ENCODE assay signal across 18 cellular contexts in genomic region chr3:140288575-140288974, GRCh38.
DNase-seq lines count a peak whose midpoint lies in the region; ATAC-seq and TF ChIP-seq lines count a peak whose summit lies in the region.
"Had no signal": no experiment of that assay in that cellular context is flagged by ENCODE, and none has a peak within 500 bp of the region (broad histone marks: within the 10 kb centered on the region; RNA-seq: fewer than 3 reads in every experiment).

No MANE protein-coding gene starts in this region.

- peak; percentile 3 for DNase-seq in GM04503 (ENCODE audit: low read depth)
- DNase-seq in RWPE2 (ENCODE audit: low spot score): no peak
- peak; percentile 78 for DNase-seq in fibroblast of mammary gland (ENCODE audit: low read depth)
- no peak for DNase-seq in smooth muscle cell (lab: John Stamatoyannopoulos, UW; ENCODE audit: unreplicated experiment)
- DNase-seq in germinal center (ENCODE audit: low spot score): no peak
- no peak for DNase-seq in occipital lobe (lab: John Stamatoyannopoulos, UW)
- DNase-seq in activated T-cell treated with anti-CD3 and anti-CD28 coated beads, Interleukin-2, amount 50 U/mL, for 1 hour: no peak
- DNase-seq: DMS 273 treated with DMSO at 0.1 percent for 48 hours, EL, Karpas-422, MV-4-11, NCI-H1417 treated with DMSO at 0.1 percent for 48 hours, NCI-H2081, NCI-H524 treated with DMSO at 0.1 percent for 48 hours, RPMI8226 had no signal

- H3K4me3 ChIP-seq in RWPE2 (ENCODE audit: severe bottlenecking) (no peak overlapping the region), fibroblast of mammary gland (ENCODE audit: control insufficient read depth, low read depth, low read length) (no peak overlapping the region), smooth muscle cell (no peak overlapping the region)
- H3K4me3 ChIP-seq: BLaER1, HAP-1, SJSA1 had no signal

- WGBS in smooth muscle cell (ENCODE audit: low lambda C conversion rate): 86% methylated on average over 1 of the region's 1 CpG

- H3F3A ChIP-seq in smooth muscle cell (ENCODE audit: low read depth): peaks cover 5% of the 10 kb centered on the region

- ATAC-seq in RWPE2 (ENCODE audit: low read depth): no peak

- H3K79me2 ChIP-seq in smooth muscle cell (ENCODE audit: low read depth): no peaks in the 10 kb centered on the region

- H3K9me3 ChIP-seq in RWPE2 (ENCODE audit: severe bottlenecking) (no peaks in the 10 kb centered on the region), smooth muscle cell (replicated peaks; ENCODE audit: low read depth) (no peaks in the 10 kb centered on the region)
- H3K9me3 ChIP-seq: BLaER1, HAP-1, SJSA1 had no signal

- no peak overlapping the region for H3K9ac ChIP-seq in smooth muscle cell (ENCODE audit: low read depth)
- H3K9ac ChIP-seq: BLaER1 had no signal

- TF ChIP-seq CTCF in RWPE2 (IDR thresholded peaks at IDR 0.05; ENCODE audit: poor library complexity, severe bottlenecking): no peak
- TF ChIP-seq CTCF in fibroblast of mammary gland (conservative IDR thresholded peaks at IDR 0.05; ENCODE audit: control insufficient read depth, insufficient read depth, low read depth, low read length): no peak
- TF ChIP-seq CTCF in smooth muscle cell (IDR thresholded peaks at IDR 0.05; ENCODE audit: borderline replicate concordance, insufficient read depth, poor library complexity, severe bottlenecking): no peak

- H2AFZ ChIP-seq in smooth muscle cell (ENCODE audit: low read depth): no peak overlapping the region

- H3K27me3 ChIP-seq in RWPE2 (ENCODE audit: insufficient read depth, poor library complexity, severe bottlenecking) (no peaks in the 10 kb centered on the region), smooth muscle cell (ENCODE audit: low read depth) (peaks cover 26% of the 10 kb centered on the region)
- H3K27me3 ChIP-seq: BLaER1, SJSA1 had no signal

- H3K27ac ChIP-seq in RWPE2 (ENCODE audit: poor library complexity, severe bottlenecking) (peak overlapping the region; percentile 86), smooth muscle cell (ENCODE audit: low read depth) (no peak overlapping the region)
- H3K27ac ChIP-seq: BLaER1, SJSA1 had no signal

- H3K4me1 ChIP-seq in RWPE2 (ENCODE audit: insufficient read depth, poor library complexity, severe bottlenecking) (peaks cover 32% of the 10 kb centered on the region), smooth muscle cell (ENCODE audit: low read depth) (peaks cover 9% of the 10 kb centered on the region)
- H3K4me1 ChIP-seq: BLaER1, HAP-1, SJSA1 had no signal

- H3K36me3 ChIP-seq in RWPE2 (ENCODE audit: low read depth) (no peaks in the 10 kb centered on the region), smooth muscle cell (ENCODE audit: low read depth) (no peaks in the 10 kb centered on the region)
- H3K36me3 ChIP-seq: BLaER1, HAP-1, SJSA1 had no signal

- peak overlapping the region; percentile 16 for H3K4me2 ChIP-seq in smooth muscle cell
- H3K4me2 ChIP-seq: BLaER1 had no signal

- no peaks in the 10 kb centered on the region for H4K20me1 ChIP-seq in smooth muscle cell (ENCODE audit: low read depth)
- H4K20me1 ChIP-seq: BLaER1 had no signal

Comparison
In these comparisons a context has a peak if more than half of its experiments do, and no peak if none do; other contexts are left out.
1. DNase-seq: peak in GM04503 (single experiment) and fibroblast of mammary gland (single experiment); none in RWPE2 (single experiment), smooth muscle cell (single experiment), germinal center (single experiment), occipital lobe (single experiment) and activated T-cell treated with anti-CD3 and anti-CD28 coated beads, Interleukin-2, amount 50 U/mL, for 1 hour (single experiment).